22 cellular contexts compared by ENCODE assay signal in the genomic region with DNA sequence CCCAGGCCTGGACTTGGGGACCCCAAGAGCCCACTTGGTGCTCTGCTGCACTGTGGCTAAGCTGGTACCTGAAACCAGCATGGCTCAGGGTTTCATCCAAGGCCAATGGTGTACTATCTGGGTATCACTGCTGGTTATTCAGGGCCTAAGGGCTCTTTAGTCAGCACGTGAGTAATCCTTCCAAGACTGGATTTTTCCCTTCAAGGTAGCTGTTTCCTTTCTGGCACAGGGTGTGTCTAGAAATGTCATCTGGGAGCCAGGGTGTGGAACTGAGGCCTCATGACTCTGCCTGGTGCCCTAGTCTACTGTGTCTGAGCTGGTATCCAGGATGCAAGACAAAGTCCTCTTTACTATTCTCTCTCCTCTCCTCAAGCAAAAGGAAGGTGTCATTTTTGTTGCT.
"Had no signal": no experiment of that assay in that cellular context is flagged by ENCODE, and none has a peak within 500 bp of the region (broad histone marks: within the 10 kb centered on the region; RNA-seq: fewer than 3 reads in every experiment).

No MANE protein-coding gene starts in this region.

- H3K27ac ChIP-seq: colonic mucosa, esophagus muscularis mucosa, heart right ventricle, neutrophil, pancreas, tibial artery, uterus had no signal

- H3K9me3 ChIP-seq: colonic mucosa, esophagus muscularis mucosa, neutrophil, pancreas, tibial artery, uterus had no signal

- DNase-seq: activated CD4-positive, alpha-beta T cell treated with anti-CD3 and anti-CD28 coated beads, Interleukin-2, amount 10 ng/mL, durations not matched to agents 7 days and 5 days; activated CD8-positive, alpha-beta T cell treated with anti-CD3 and anti-CD28 coated beads, Interleukin-2, amount 10 ng/mL, durations not matched to agents 7 days and 5 days; activated naive CD4-positive, alpha-beta T cell treated with anti-CD3 and anti-CD28 coated beads, Interleukin-2, amount 10 ng/mL, durations not matched to agents 7 days and 5 days; activated naive CD8-positive, alpha-beta T cell treated with anti-CD3 and anti-CD28 coated beads, Interleukin-2, amount 50 U/mL, for 24 hours; activated T-cell treated with anti-CD3 and anti-CD28 coated beads, Interleukin-2, amount 50 U/mL, for 24 hours; anterior cingulate cortex; colonic mucosa; heart right ventricle; immature natural killer cell; mesendoderm; naive thymus-derived CD8-positive, alpha-beta T cell; stimulated activated naive CD4-positive, alpha-beta T cell; substantia nigra; T-cell; tibial artery; uterus had no signal

- H3K4me1 Mint-ChIP-seq: activated CD4-positive, alpha-beta T cell treated with anti-CD3 and anti-CD28 coated beads, Interleukin-2, amount 10 ng/mL, durations not matched to agents 7 days and 5 days; activated naive CD4-positive, alpha-beta T cell treated with anti-CD3 and anti-CD28 coated beads, Interleukin-2, amount 10 ng/mL, durations not matched to agents 7 days and 5 days; activated naive CD8-positive, alpha-beta T cell treated with anti-CD3 and anti-CD28 coated beads, Interleukin-2, amount 50 U/mL, for 24 hours; brain; central memory CD8-positive, alpha-beta T cell; immature natural killer cell; naive thymus-derived CD8-positive, alpha-beta T cell; T-cell had no signal

- H3K4me3 Mint-ChIP-seq: activated CD4-positive, alpha-beta T cell treated with anti-CD3 and anti-CD28 coated beads, Interleukin-2, amount 10 ng/mL, durations not matched to agents 7 days and 5 days; activated CD8-positive, alpha-beta T cell treated with anti-CD3 and anti-CD28 coated beads, Interleukin-2, amount 10 ng/mL, durations not matched to agents 7 days and 5 days; activated naive CD4-positive, alpha-beta T cell treated with anti-CD3 and anti-CD28 coated beads, Interleukin-2, amount 10 ng/mL, durations not matched to agents 7 days and 5 days; activated naive CD8-positive, alpha-beta T cell treated with anti-CD3 and anti-CD28 coated beads, Interleukin-2, amount 50 U/mL, for 24 hours; activated T-cell treated with anti-CD3 and anti-CD28 coated beads, Interleukin-2, amount 50 U/mL, for 24 hours; brain; central memory CD8-positive, alpha-beta T cell; immature natural killer cell; naive thymus-derived CD8-positive, alpha-beta T cell; T-cell had no signal

- H3K27me3 ChIP-seq: colonic mucosa, esophagus muscularis mucosa, heart right ventricle, neutrophil, pancreas, tibial artery, uterus had no signal

- H3K4me1 ChIP-seq: colonic mucosa, esophagus muscularis mucosa, heart right ventricle, pancreas, tibial artery, uterus had no signal

- H3K36me3 Mint-ChIP-seq: activated naive CD4-positive, alpha-beta T cell treated with anti-CD3 and anti-CD28 coated beads, Interleukin-2, amount 10 ng/mL, durations not matched to agents 7 days and 5 days; brain; immature natural killer cell; naive thymus-derived CD8-positive, alpha-beta T cell; T-cell had no signal

- H3K27ac Mint-ChIP-seq: activated CD4-positive, alpha-beta T cell treated with anti-CD3 and anti-CD28 coated beads, Interleukin-2, amount 10 ng/mL, durations not matched to agents 7 days and 5 days; activated CD8-positive, alpha-beta T cell treated with anti-CD3 and anti-CD28 coated beads, Interleukin-2, amount 10 ng/mL, durations not matched to agents 7 days and 5 days; activated naive CD4-positive, alpha-beta T cell treated with anti-CD3 and anti-CD28 coated beads, Interleukin-2, amount 10 ng/mL, durations not matched to agents 7 days and 5 days; activated naive CD8-positive, alpha-beta T cell treated with anti-CD3 and anti-CD28 coated beads, Interleukin-2, amount 50 U/mL, for 24 hours; activated T-cell treated with anti-CD3 and anti-CD28 coated beads, Interleukin-2, amount 50 U/mL, for 24 hours; brain; immature natural killer cell; naive thymus-derived CD8-positive, alpha-beta T cell; T-cell had no signal

- H3K36me3 ChIP-seq: colonic mucosa, esophagus muscularis mucosa, heart right ventricle, neutrophil, pancreas, tibial artery, uterus had no signal

- ATAC-seq: activated CD4-positive, CD25-positive, alpha-beta regulatory T cell treated with anti-CD3 and anti-CD28 coated beads, Interleukin-2, amount 50 U/mL, for 24 hours; activated CD8-positive, alpha-beta T cell treated with anti-CD3 and anti-CD28 coated beads, Interleukin-2, amount 10 ng/mL, durations not matched to agents 7 days and 5 days; activated naive CD8-positive, alpha-beta T cell treated with anti-CD3 and anti-CD28 coated beads, Interleukin-2, amount 50 U/mL, for 24 hours; heart right ventricle; naive thymus-derived CD8-positive, alpha-beta T cell; pancreas; T-cell had no signal

- H3K9me3 Mint-ChIP-seq: activated CD4-positive, alpha-beta T cell treated with anti-CD3 and anti-CD28 coated beads, Interleukin-2, amount 10 ng/mL, durations not matched to agents 7 days and 5 days; activated naive CD4-positive, alpha-beta T cell treated with anti-CD3 and anti-CD28 coated beads, Interleukin-2, amount 10 ng/mL, durations not matched to agents 7 days and 5 days; activated naive CD8-positive, alpha-beta T cell treated with anti-CD3 and anti-CD28 coated beads, Interleukin-2, amount 50 U/mL, for 24 hours; activated T-cell treated with anti-CD3 and anti-CD28 coated beads, Interleukin-2, amount 50 U/mL, for 24 hours; central memory CD8-positive, alpha-beta T cell; immature natural killer cell; T-cell had no signal

- H3K4me3 ChIP-seq: colonic mucosa, esophagus muscularis mucosa, heart right ventricle, pancreas, tibial artery, uterus had no signal
